Comparison of ENCODE assay signal across 10 cellular contexts in the genomic region with DNA sequence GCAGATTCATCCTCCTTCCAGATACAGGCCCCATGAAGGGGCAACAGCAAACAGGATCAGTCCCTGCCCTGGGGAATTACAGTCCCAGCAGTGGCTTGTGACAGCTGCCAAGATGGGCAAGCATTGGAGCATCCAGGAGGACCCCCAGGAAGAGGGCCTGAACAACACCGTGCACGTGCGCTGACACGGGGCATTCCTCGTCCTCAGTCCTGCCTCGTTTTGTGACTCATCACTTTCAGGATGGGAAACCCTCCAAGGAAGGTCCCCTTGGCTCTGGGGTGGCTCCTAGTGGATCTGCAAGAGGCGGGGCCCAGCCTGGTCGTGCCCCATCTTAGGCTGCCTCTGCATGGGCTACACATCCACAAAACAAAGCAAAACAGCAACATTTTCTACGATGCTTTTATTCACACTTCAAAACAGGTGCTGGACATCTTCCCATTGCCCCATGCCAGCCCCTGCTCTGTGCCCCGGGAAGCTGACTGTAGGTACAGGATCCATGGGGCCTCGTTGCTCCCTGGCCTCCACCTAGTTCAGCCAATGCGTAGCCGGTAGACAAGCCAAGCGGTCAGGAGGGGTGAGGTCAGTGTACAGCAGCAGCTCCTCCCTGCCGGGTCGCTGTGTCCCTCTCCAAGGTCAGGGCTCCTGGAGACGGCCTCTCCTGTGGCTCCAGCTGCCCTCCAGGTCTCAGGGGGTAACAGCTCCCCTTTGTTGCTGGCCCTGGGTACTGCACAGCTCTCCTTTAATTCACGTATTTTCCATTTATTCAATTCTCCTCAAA. TPM values are rescaled to one million over a fixed set of nuclear protein-coding genes. Genes with fewer than 3 reads are reported as not detected.
A peak's percentile ranks its signal among the peaks of the same experiment; 100 is the strongest.
DNase-seq lines count a peak whose midpoint lies in the region; ATAC-seq, FAIRE-seq and TF ChIP-seq lines count a peak whose summit lies in the region.
"Had no signal": no experiment of that assay in that cellular context is flagged by ENCODE, and none has a peak within 500 bp of the region (broad histone marks: within the 10 kb centered on the region; RNA-seq: fewer than 3 reads in every experiment).

No MANE protein-coding gene starts in this region.

- H3K9ac ChIP-seq in PC-3 (ENCODE audit: low read length): no peak overlapping the region
- H3K9ac ChIP-seq in fibroblast of lung (ENCODE audit: insufficient read depth, low read length): no peak overlapping the region
- H3K9ac ChIP-seq in mesendoderm (ENCODE audit: low read length): no peak overlapping the region

- TF ChIP-seq CTCF in PC-3 (conservative IDR thresholded peaks at IDR 0.05; ENCODE audit: low read depth, low read length) (no peak), fibroblast of lung (conservative IDR thresholded peaks at IDR 0.05 in 1 of 2, IDR thresholded peaks at IDR 0.05 in 1 of 2; ENCODE audit: low read depth in 1 of 2, low read length in 2 of 2) (no peak), progenitor cell of endocrine pancreas (IDR thresholded peaks at IDR 0.05; ENCODE audit: unreplicated experiment) (no peak)

- no peak overlapping the region for H3K23ac ChIP-seq in mesendoderm (ENCODE audit: low read length)

- H3F3A ChIP-seq in PC-3 (ENCODE audit: low read length, unreplicated experiment): no peaks in the 10 kb centered on the region

- FAIRE-seq in small intestine (lab: Jason Lieb, UNC): no peak

- no peak overlapping the region for H3K4me3 ChIP-seq in PC-3 (ENCODE audit: low read length)
- H3K4me3 ChIP-seq in fibroblast of lung (replicated peaks in 1 of 4; ENCODE audit: control extremely low read depth in 1 of 4, insufficient read depth in 1 of 4, low read depth in 3 of 4, low read length in 4 of 4): no peak overlapping the region
- H3K4me3 ChIP-seq in small intestine (ENCODE audit: low read depth in 1 of 2, low read length in 2 of 2): no peak overlapping the region
- H3K4me3 ChIP-seq in mesendoderm (ENCODE audit: low read length): no peak overlapping the region

- H3K4me1 ChIP-seq in PC-3 (ENCODE audit: insufficient read depth, low read length) (peaks cover 3% of the 10 kb centered on the region), fibroblast of lung (ENCODE audit: control insufficient read depth, extremely low read depth, insufficient read depth, low read length) (no peaks in the 10 kb centered on the region), small intestine (ENCODE audit: control insufficient read depth in 2 of 2, insufficient read depth in 1 of 2, low read depth in 1 of 2, low read length in 1 of 2) (peaks cover 0 to 4% of the 10 kb centered on the region in 2 donors), mesendoderm (ENCODE audit: control insufficient read depth, low read depth, low read length) (no peaks in the 10 kb centered on the region)

- H2BK120ac ChIP-seq in mesendoderm (ENCODE audit: low read depth, low read length): no peak overlapping the region

- no peak overlapping the region for H2BK5ac ChIP-seq in mesendoderm (ENCODE audit: low read length)

- intact Hi-C loops in PC-3 (cut with micrococcal nuclease): no loop called here

- H3K36me3 ChIP-seq in PC-3 (ENCODE audit: low read depth, low read length): no peaks in the 10 kb centered on the region
- no peaks in the 10 kb centered on the region for H3K36me3 ChIP-seq in fibroblast of lung (ENCODE audit: control insufficient read depth, insufficient read depth, low read length)
- H3K36me3 ChIP-seq in small intestine (ENCODE audit: control insufficient read depth in 2 of 2, insufficient read depth in 2 of 2, low read length in 2 of 2): no peaks in the 10 kb centered on the region
- H3K36me3 ChIP-seq in mesendoderm (ENCODE audit: control insufficient read depth, insufficient read depth, low read length): no peaks in the 10 kb centered on the region

- H3K56ac ChIP-seq in mesendoderm (ENCODE audit: low read length): no peak overlapping the region

- H3K4me3 Mint-ChIP-seq in progenitor cell of endocrine pancreas (ENCODE audit: low read depth): no peak overlapping the region
- H3K4me3 Mint-ChIP-seq: activated CD4-positive, alpha-beta memory T cell treated with anti-CD3 and anti-CD28 coated beads, Interleukin-2, amount 10 ng/mL, durations not matched to agents 7 days and 5 days had no signal

- 57 to 69% (median 64%) methylated on average over 17 to 18 of the region's 18 CpGs for WGBS in small intestine, 3 donors
- no CpG with 5 or more reads among the region's 18 CpGs for WGBS in mesendoderm (ENCODE audit: extremely low coverage, insufficient coverage, low lambda C conversion rate)

- no peaks in the 10 kb centered on the region for H3K27me3 ChIP-seq in PC-3 (ENCODE audit: low read length)
- no peaks in the 10 kb centered on the region for H3K27me3 ChIP-seq in fibroblast of lung (ENCODE audit: control insufficient read depth, insufficient read depth, low read length)
- no peaks in the 10 kb centered on the region for H3K27me3 ChIP-seq in small intestine (ENCODE audit: control insufficient read depth in 2 of 2, insufficient read depth in 2 of 2, low read length in 2 of 2)
- H3K27me3 ChIP-seq in mesendoderm (ENCODE audit: insufficient read depth, low read length, poor library complexity): no peaks in the 10 kb centered on the region

- no TSS peak for BruUV-seq in PC-3 (replicated peaks; lab: Mats Ljungman, UMichigan)

- H3K9me2 ChIP-seq in PC-3 (replicated peaks; ENCODE audit: low read length): no peaks in the 10 kb centered on the region

- H3K18ac ChIP-seq in mesendoderm (ENCODE audit: low read length): no peak overlapping the region

- no peak overlapping the region for H3K4ac ChIP-seq in mesendoderm (ENCODE audit: low read depth, low read length)

- H3K27ac ChIP-seq in PC-3 (ENCODE audit: low read length): no peak overlapping the region
- no peak overlapping the region for H3K27ac ChIP-seq in fibroblast of lung (ENCODE audit: insufficient read depth, low read length)
- H3K27ac ChIP-seq in small intestine (ENCODE audit: low read depth in 1 of 2, low read length in 1 of 2): no peak overlapping the region
- no peak overlapping the region for H3K27ac ChIP-seq in mesendoderm (ENCODE audit: low read depth, low read length)

- ATAC-seq in PC-3 (no peak), GM21737 (IDR thresholded peaks at IDR 0.05; ENCODE audit: unreplicated experiment) (no peak)

- H3K27me3 Mint-ChIP-seq in progenitor cell of endocrine pancreas: peaks cover 36% of the 10 kb centered on the region

- peaks cover 10% of the 10 kb centered on the region for H3K4me1 Mint-ChIP-seq in progenitor cell of endocrine pancreas (ENCODE audit: low read depth)

- peak; percentile 81 for DNase-seq in EH (ENCODE audit: low read depth)
- peak; percentile 45 for DNase-seq in PC-3
- DNase-seq in fibroblast of lung (ENCODE audit: low read depth in 2 of 2): peak; percentile 63 to 69
- DNase-seq in progenitor cell of endocrine pancreas (ENCODE audit: low spot score, unreplicated experiment): no peak
- no peak for DNase-seq in stimulated activated CD4-positive, alpha-beta T cell treated with anti-CD3 and anti-CD28 coated beads, Interleukin-12 subunit alpha, Interleukin-12 subunit beta, amount 100 ng/mL, for 4 hours
- DNase-seq in small intestine: no peak
- no peak for DNase-seq in mesendoderm
- DNase-seq: activated CD4-positive, alpha-beta memory T cell treated with anti-CD3 and anti-CD28 coated beads, Interleukin-2, amount 10 ng/mL, durations not matched to agents 7 days and 5 days; GOT3 had no signal

- H2BK15ac ChIP-seq in mesendoderm (replicated peaks; ENCODE audit: low read depth): no peak overlapping the region

- no peak overlapping the region for H4K5ac ChIP-seq in mesendoderm (ENCODE audit: low read length)

- H2AFZ ChIP-seq in PC-3 (ENCODE audit: low read length): no peak overlapping the region
- H2AFZ ChIP-seq in fibroblast of lung (ENCODE audit: low read length): no peak overlapping the region

- H3K79me1 ChIP-seq in mesendoderm (ENCODE audit: low read length): no peaks in the 10 kb centered on the region

- CTCF ChIA-PET in PC-3 (lab: Charles Lee): interaction anchor here (0.6 kb wide), 1 partner anchor 27 kb away, joined by 7 read pairs; no protein-coding TSS in a partner anchor

- POLR2A ChIA-PET in PC-3 (lab: Charles Lee; ENCODE audit: unreplicated experiment): no interaction called here

- H3K27ac Mint-ChIP-seq in progenitor cell of endocrine pancreas: peak overlapping the region; percentile 29
- H3K27ac Mint-ChIP-seq: activated CD4-positive, alpha-beta memory T cell treated with anti-CD3 and anti-CD28 coated beads, Interleukin-2, amount 10 ng/mL, durations not matched to agents 7 days and 5 days had no signal

- H4K20me1 ChIP-seq in PC-3 (ENCODE audit: low read length) (no peaks in the 10 kb centered on the region), fibroblast of lung (ENCODE audit: control insufficient read depth, extremely low read depth, insufficient read depth, low read length) (no peaks in the 10 kb centered on the region)

- no peak overlapping the region for H4K8ac ChIP-seq in mesendoderm (ENCODE audit: low read depth, low read length)

- H3K9me3 ChIP-seq in PC-3 (ENCODE audit: low read length) (no peaks in the 10 kb centered on the region), fibroblast of lung (ENCODE audit: control insufficient read depth, insufficient read depth, low read depth, low read length) (no peaks in the 10 kb centered on the region), small intestine (ENCODE audit: control insufficient read depth, low read depth) (no peaks in the 10 kb centered on the region)

- H3K36me3 Mint-ChIP-seq in progenitor cell of endocrine pancreas (ENCODE audit: insufficient read depth): peaks cover 1% of the 10 kb centered on the region

- no peak overlapping the region for H2AK5ac ChIP-seq in mesendoderm (ENCODE audit: low read length)

- H3K79me2 ChIP-seq in PC-3 (ENCODE audit: low read length): no peaks in the 10 kb centered on the region
- H3K79me2 ChIP-seq in fibroblast of lung (ENCODE audit: control insufficient read depth, insufficient read depth, low read length): no peaks in the 10 kb centered on the region
- H3K79me2 ChIP-seq in mesendoderm (ENCODE audit: control insufficient read depth, insufficient read depth, low read length): no peaks in the 10 kb centered on the region

- no peak overlapping the region for H3K4me2 ChIP-seq in PC-3 (ENCODE audit: low read length)
- H3K4me2 ChIP-seq in fibroblast of lung (ENCODE audit: extremely low read depth, insufficient read depth, low read length): no peak overlapping the region
- H3K4me2 ChIP-seq in mesendoderm (ENCODE audit: low read length): no peak overlapping the region

- H3K9me3 Mint-ChIP-seq in progenitor cell of endocrine pancreas (ENCODE audit: low read depth): no peaks in the 10 kb centered on the region
- H3K9me3 Mint-ChIP-seq: activated CD4-positive, alpha-beta memory T cell treated with anti-CD3 and anti-CD28 coated beads, Interleukin-2, amount 10 ng/mL, durations not matched to agents 7 days and 5 days had no signal

RNA-seq across cellular contexts. Expression of a gene that starts 32.3 kb away (rescaled TPM):
- total RNA-seq in PC-3 (2014; rRNA removed): 4,503 and 4,798 TPM in 2 replicates
- 5,538 and 6,636 TPM in 2 replicates for total RNA-seq in fibroblast of lung
- 8,446 and 8,888 TPM in 2 replicates for polyA plus RNA-seq in fibroblast of lung
- polyA plus RNA-seq in fibroblast of lung (2012): 6,897 and 7,279 TPM in 2 replicates
- 10,903 and 14,156 TPM in 2 replicates for polyA minus RNA-seq in fibroblast of lung (ENCODE audit: low replicate concordance)
- total RNA-seq in progenitor cell of endocrine pancreas: 3,227 and 3,279 TPM in 2 replicates
- polyA plus RNA-seq in small intestine: 1,000 to 10,000 TPM; 1,318 to 3,459 (median 1,629) TPM
- 9,422 TPM for polyA plus RNA-seq in mesendoderm (2013, experiment 1 of 2)
- 9,613 TPM for polyA plus RNA-seq in mesendoderm (2013, experiment 2 of 2)

RNA-seq across cellular contexts. Expression of a gene that starts 47.8 kb away (rescaled TPM):
- total RNA-seq in PC-3 (2014; rRNA removed) (0.87 and 2.4 TPM in 2 replicates), fibroblast of lung (1.5 and 2.0 TPM in 2 replicates), progenitor cell of endocrine pancreas (4.8 and 5.3 TPM in 2 replicates)
- polyA plus RNA-seq in fibroblast of lung (0.07 and 0.35 TPM in 2 replicates), small intestine (1 to 10 TPM in 1 of 3 donors, not detected in 2; 1.3 TPM)
- 0.21 and 0.73 TPM in 2 replicates for polyA plus RNA-seq in fibroblast of lung (2012)
- polyA minus RNA-seq in fibroblast of lung (ENCODE audit: low replicate concordance): 0.39 TPM in 1 of 2 replicates, not detected in the other
- polyA plus RNA-seq in mesendoderm (2013, experiment 1 of 2): not detected
- not detected for polyA plus RNA-seq in mesendoderm (2013, experiment 2 of 2)

Comparison
In these comparisons a context has a peak if more than half of its experiments do, and no peak if none do; other contexts are left out.
1. DNase-seq: peak in EH (single experiment), PC-3 (single experiment) and fibroblast of lung (2 of 2); none in progenitor cell of endocrine pancreas (single experiment), stimulated activated CD4-positive, alpha-beta T cell treated with anti-CD3 and anti-CD28 coated beads, Interleukin-12 subunit alpha, Interleukin-12 subunit beta, amount 100 ng/mL, for 4 hours (single experiment), small intestine (single experiment) and mesendoderm (single experiment).